ENCODE assay signal across 1 cellular context in genomic region chr1:93749487-93749886, GRCh38.
TF ChIP-seq lines count a peak whose summit lies in the region.

No MANE protein-coding gene starts in this region.

TF ChIP-seq in A549, 52 proteins besides CTCF, POLR2A, EP300 and RAD21 (continued from another document):
- TF ChIP-seq FOSL2 (IDR thresholded peaks at IDR 0.05) (no peak), FOSL2 (CRISPR knock-in tag; IDR thresholded peaks at IDR 0.05) (no peak)
